Comparison of ENCODE assay signal across 20 cellular contexts in genomic region chr4:100261346-100261745, GRCh38.
DNase-seq lines count a peak whose midpoint lies in the region; ATAC-seq, FAIRE-seq and TF ChIP-seq lines count a peak whose summit lies in the region.
"Had no signal": no experiment of that assay in that cellular context is flagged by ENCODE, and none has a peak within 500 bp of the region (broad histone marks: within the 10 kb centered on the region; RNA-seq: fewer than 3 reads in every experiment).

No MANE protein-coding gene starts in this region.

- no peaks in the 10 kb centered on the region for H3F3A ChIP-seq in GM23248 (ENCODE audit: insufficient read depth)

- H3K27me3 ChIP-seq in GM23248 (replicated peaks; ENCODE audit: insufficient read depth) (no peaks in the 10 kb centered on the region), adipocyte (replicated peaks; ENCODE audit: control insufficient read depth, insufficient read depth, low read length) (no peaks in the 10 kb centered on the region), small intestine (ENCODE audit: control insufficient read depth in 2 of 2, insufficient read depth in 2 of 2, low read length in 2 of 2) (no peaks in the 10 kb centered on the region), brain microvascular endothelial cell (replicated peaks) (no peaks in the 10 kb centered on the region)

- H3K9me2 ChIP-seq in GM23248 (ENCODE audit: insufficient read depth) = no peaks in the 10 kb centered on the region

- WGBS in GM23248 (ENCODE audit: low coverage in 1 of 2, low lambda C conversion rate in 2 of 2, missing lambda C conversion rate in 2 of 2), 2 experiments = 62 to 72% methylated on average over 2 of the region's 2 CpGs
- WGBS in small intestine, 3 donors = 64 to 71% (median 65%) methylated on average over 2 of the region's 2 CpGs

- H3K4me1 ChIP-seq in GM23248 (ENCODE audit: insufficient read depth) (no peaks in the 10 kb centered on the region), adipocyte (ENCODE audit: control insufficient read depth, insufficient read depth, low read length) (no peaks in the 10 kb centered on the region), small intestine (ENCODE audit: control insufficient read depth in 2 of 2, insufficient read depth in 1 of 2, low read depth in 1 of 2, low read length in 1 of 2) (no peaks in the 10 kb centered on the region)

- H4K20me1 ChIP-seq in GM23248 (ENCODE audit: insufficient read depth) = no peaks in the 10 kb centered on the region

- H3K4me3 ChIP-seq in GM23248 (no peak overlapping the region), adipocyte (ENCODE audit: low read length) (no peak overlapping the region), small intestine (ENCODE audit: low read depth in 1 of 2, low read length in 2 of 2) (no peak overlapping the region), brain microvascular endothelial cell (ENCODE audit: low read depth, low read length) (no peak overlapping the region)
- H3K4me3 ChIP-seq: GM12878 had no signal

- ATAC-seq in HG03342 (IDR thresholded peaks at IDR 0.05; ENCODE audit: unreplicated experiment) = no peak
- ATAC-seq: CD8-positive, alpha-beta T cell; GM12878 had no signal

- in situ Hi-C loops in GM23248 (cut with MboI) (no loop called here), brain microvascular endothelial cell (cut with HindIII; ENCODE audit: low pct_ligation_motif_present, low sequenced_read_pairs) (no loop called here)

- H3K36me3 ChIP-seq in GM23248 (ENCODE audit: low read depth) = no peaks in the 10 kb centered on the region
- no peaks in the 10 kb centered on the region for H3K36me3 ChIP-seq in adipocyte (ENCODE audit: control insufficient read depth, insufficient read depth, low read length, severe bottlenecking)
- H3K36me3 ChIP-seq in small intestine (ENCODE audit: control insufficient read depth in 2 of 2, insufficient read depth in 2 of 2, low read length in 2 of 2) = no peaks in the 10 kb centered on the region
- H3K36me3 ChIP-seq in brain microvascular endothelial cell (replicated peaks) = no peaks in the 10 kb centered on the region

- no peaks in the 10 kb centered on the region for H3K79me2 ChIP-seq in GM23248 (ENCODE audit: insufficient read depth)

- no peak for FAIRE-seq in small intestine (lab: Jason Lieb, UNC)
- FAIRE-seq: D721Med, GM12878, GM18507 had no signal

- H3K9ac ChIP-seq in GM23248 (no peak overlapping the region), adipocyte (ENCODE audit: low read length) (no peak overlapping the region)

- no peak for TF ChIP-seq CTCF in brain microvascular endothelial cell (IDR thresholded peaks at IDR 0.05; ENCODE audit: low read depth, low read length, missing control alignments)

- DNase-seq in AG08395 (ENCODE audit: low spot score) (peak; percentile 17), GM23248 (peak; percentile 12), adipocyte (ENCODE audit: low read depth) (peak; percentile 36), fibroblast of peridontal ligament (ENCODE audit: extremely low read depth) (peak; percentile 53), small intestine (no peak), amygdala (lab: John Stamatoyannopoulos, UW) (no peak), brain microvascular endothelial cell (no peak)
- DNase-seq: 8988T; C1 segment of cervical spinal cord; CD8-positive, alpha-beta T cell; COR-L47; DMS153; DMS79 treated with DMSO at 0.1 percent for 48 hours; GDM1; HCEC 1CT; KBM-7 had no signal

- no peak overlapping the region for H3K4me2 ChIP-seq in GM23248 (ENCODE audit: unreplicated experiment)

- H2AFZ ChIP-seq in GM23248 = no peak overlapping the region

- H3K27ac ChIP-seq in GM23248 = no peak overlapping the region
- H3K27ac ChIP-seq in small intestine (ENCODE audit: low read depth in 1 of 2, low read length in 1 of 2) = no peak overlapping the region
- H3K27ac ChIP-seq in brain microvascular endothelial cell = no peak overlapping the region

- H3K9me3 ChIP-seq in GM23248 (ENCODE audit: low read depth) (no peaks in the 10 kb centered on the region), adipocyte (ENCODE audit: control insufficient read depth, low read length) (peaks cover 5% of the 10 kb centered on the region), small intestine (ENCODE audit: control insufficient read depth, low read depth) (no peaks in the 10 kb centered on the region)

Comparison
In these comparisons a context has a peak if more than half of its experiments do, and no peak if none do; other contexts are left out.
1. DNase-seq: peak in AG08395 (single experiment), GM23248 (single experiment), adipocyte (single experiment) and fibroblast of peridontal ligament (single experiment); none in small intestine (single experiment), amygdala (0 of 56) and brain microvascular endothelial cell (single experiment).